Comparison of ENCODE assay signal across 27 cellular contexts in the genomic region with DNA sequence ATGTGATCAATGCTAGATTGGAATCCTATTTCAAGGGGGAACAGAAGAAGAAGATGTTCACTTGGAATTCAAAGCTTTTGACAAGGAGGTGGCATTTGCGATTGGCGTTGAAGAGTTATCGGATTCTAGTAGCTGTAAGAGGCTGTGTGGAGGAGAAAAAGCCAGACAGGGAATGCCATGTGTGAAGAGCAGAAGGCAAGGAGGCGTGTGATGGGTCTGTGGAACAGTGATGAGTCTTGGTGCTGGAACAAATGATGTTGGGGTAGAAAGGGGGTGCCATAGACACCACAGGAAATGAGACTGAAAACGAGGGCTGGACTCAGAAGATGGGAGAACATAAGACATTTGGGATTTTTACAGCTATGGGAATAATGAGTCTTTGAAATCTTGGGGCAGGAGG. TPM values are rescaled to one million over a fixed set of nuclear protein-coding genes. Genes with fewer than 3 reads are reported as not detected.
"Had no signal": no experiment of that assay in that cellular context is flagged by ENCODE, and none has a peak within 500 bp of the region (broad histone marks: within the 10 kb centered on the region; RNA-seq: fewer than 3 reads in every experiment).

No MANE protein-coding gene starts in this region.

- H3K36me3 ChIP-seq: brain microvascular endothelial cell, gastrocnemius medialis, heart left ventricle, WERI-Rb-1 had no signal

- H3K27ac ChIP-seq: brain microvascular endothelial cell, coronary artery, dorsolateral prefrontal cortex, foreskin keratinocyte, gastrocnemius medialis, heart left ventricle, WERI-Rb-1 had no signal

- ATAC-seq: activated CD4-positive, CD25-positive, alpha-beta regulatory T cell treated with anti-CD3 and anti-CD28 coated beads, Interleukin-2, amount 50 U/mL, for 24 hours; activated CD8-positive, alpha-beta T cell treated with anti-CD3 and anti-CD28 coated beads for 36 hours; activated T-cell treated with anti-CD3 and anti-CD28 coated beads, Interleukin-2, amount 50 U/mL, for 4 hours; activated T-helper 17 cell treated with anti-CD3 and anti-CD28 coated beads, Interleukin-2, amount 50 U/mL, for 72 hours; esophagus mucosa; foreskin keratinocyte; gastrocnemius medialis; heart left ventricle; T-helper 17 cell had no signal

- H3K27me3 ChIP-seq: brain microvascular endothelial cell, dorsolateral prefrontal cortex, foreskin keratinocyte, gastrocnemius medialis, heart left ventricle had no signal

- H3K4me3 ChIP-seq: coronary artery, dorsolateral prefrontal cortex, gastrocnemius medialis, heart left ventricle had no signal

- H3K9me3 ChIP-seq: gastrocnemius medialis had no signal

- DNase-seq: activated B cell treated with CpG ODN at 0.5 μM for 24 hours; activated CD4-positive, alpha-beta T cell treated with anti-CD3 and anti-CD28 coated beads for 48 hours; activated CD4-positive, alpha-beta T cell treated with anti-CD3 and anti-CD28 coated beads, Interleukin-2, amount 50 U/mL, for 1 hour; activated CD4-positive, alpha-beta T cell treated with anti-CD3 and anti-CD28 coated beads, Interleukin-2, amount 50 U/mL, for 48 hours; activated CD8-positive, alpha-beta memory T cell treated with anti-CD3 and anti-CD28 coated beads for 24 hours; activated CD8-positive, alpha-beta T cell treated with anti-CD3 and anti-CD28 coated beads for 36 hours; activated effector memory CD4-positive, alpha-beta T cell treated with Interleukin-2 at 50 U/mL for 16 hours; activated gamma-delta T cell treated with Interleukin-2 at 50 U/mL for 16 hours; activated naive CD4-positive, alpha-beta T cell treated with anti-CD3 and anti-CD28 coated beads, Interleukin-2, amount 50 U/mL, for 16 hours; activated naive CD4-positive, alpha-beta T cell treated with Interleukin-2 at 50 U/mL for 16 hours; activated T-cell treated with anti-CD3 and anti-CD28 coated beads, Interleukin-2, amount 50 U/mL, for 4 hours; amniotic stem cell; brain microvascular endothelial cell; effector memory CD4-positive, alpha-beta T cell; endodermal cell; foreskin keratinocyte; gastrocnemius medialis; glutamatergic neuron; heart left ventricle; T-helper 17 cell; T1000; WERI-Rb-1 had no signal

- H3K4me1 ChIP-seq: foreskin keratinocyte, heart left ventricle had no signal

RNA-seq across cellular contexts. Expression of a gene that starts 30.5 kb away (rescaled TPM):
- total RNA-seq: activated B cell treated with CpG ODN at 0.5 μM for 24 hours, foreskin keratinocyte had no signal
- polyA plus RNA-seq: foreskin keratinocyte had no signal
